18 cellular contexts compared by ENCODE assay signal in genomic region chr3:195059471-195060216, GRCh38.
DNase-seq lines count a peak whose midpoint lies in the region; ATAC-seq, FAIRE-seq and TF ChIP-seq lines count a peak whose summit lies in the region.
"Had no signal": no experiment of that assay in that cellular context is flagged by ENCODE, and none has a peak within 500 bp of the region (broad histone marks: within the 10 kb centered on the region; RNA-seq: fewer than 3 reads in every experiment).

No MANE protein-coding gene starts in this region.

- H3K4me3 ChIP-seq in GM23338 (no peak overlapping the region), Peyer's patch (no peak overlapping the region), right lobe of liver (no peak overlapping the region), small intestine (ENCODE audit: low read depth in 1 of 2, low read length in 2 of 2) (no peak overlapping the region)

- H3K9me3 ChIP-seq in Peyer's patch (no peaks in the 10 kb centered on the region), right lobe of liver (no peaks in the 10 kb centered on the region), small intestine (ENCODE audit: control insufficient read depth, low read depth) (no peaks in the 10 kb centered on the region)

- H3K27ac ChIP-seq in GM23338 (ENCODE audit: low read depth) (no peak overlapping the region), Peyer's patch (no peak overlapping the region), right lobe of liver (no peak overlapping the region), small intestine (ENCODE audit: low read depth in 1 of 2, low read length in 1 of 2) (no peak overlapping the region)

- TF ChIP-seq CTCF in GM23338 (conservative IDR thresholded peaks at IDR 0.05; ENCODE audit: low read depth in 2 of 2): no peak
- TF ChIP-seq CTCF in Peyer's patch (IDR thresholded peaks at IDR 0.05): no peak
- TF ChIP-seq CTCF in right lobe of liver (IDR thresholded peaks at IDR 0.05): no peak

- no peak for TF ChIP-seq POLR2A in Peyer's patch (IDR thresholded peaks at IDR 0.05)
- TF ChIP-seq POLR2A in right lobe of liver (IDR thresholded peaks at IDR 0.05): no peak

- DNase-seq in GM23338 (ENCODE audit: low spot score) (no peak), Peyer's patch (peak in 2 of 3 donors; percentile 53 to 66), right lobe of liver (peak in 2 of 3 donors; percentile 13 to 39), small intestine (peak; percentile 70), SKM-1 treated with dmso at 0.1 percent for 144 hours (lab: John Stamatoyannopoulos, UW; ENCODE audit: unreplicated experiment) (no peak), 8988T (no peak)
- DNase-seq in activated CD8-positive, alpha-beta memory T cell treated with anti-CD3 and anti-CD28 coated beads, Interleukin-2, amount 50 U/mL, for 48 hours: no peak
- DNase-seq: COR-L47, EL, HFFc6, NCI-H1105 treated with DMSO at 0.1 percent for 48 hours, NCI-H1930, NCI-H2171, NCI-H446 treated with DMSO at 0.1 percent for 48 hours, NCI-H748 treated with DMSO at 0.1 percent for 48 hours, PC-3 had no signal

- H3K27me3 ChIP-seq in GM23338 (ENCODE audit: insufficient read depth) (no peaks in the 10 kb centered on the region), Peyer's patch (no peaks in the 10 kb centered on the region), right lobe of liver (no peaks in the 10 kb centered on the region), small intestine (ENCODE audit: control insufficient read depth in 2 of 2, insufficient read depth in 2 of 2, low read length in 2 of 2) (no peaks in the 10 kb centered on the region)

- intact Hi-C loops in right lobe of liver (cut with DNase I): no loop called here

- H3F3A ChIP-seq in GM23338 (replicated peaks; ENCODE audit: low read depth): no peaks in the 10 kb centered on the region

- peaks cover 14% of the 10 kb centered on the region for H3K27me3 Mint-ChIP-seq in GM23338 (ENCODE audit: insufficient read depth, low read depth, poor library complexity)

- H2AFZ ChIP-seq in GM23338: peak overlapping the region; percentile 18; the same call in 1 of the 2 replicates

- no peak overlapping the region for H3K27ac Mint-ChIP-seq in GM23338
- H3K27ac Mint-ChIP-seq: HFFc6 had no signal

- H3K79me2 ChIP-seq in GM23338 (replicated peaks; ENCODE audit: insufficient read depth): no peaks in the 10 kb centered on the region

- H3K4me2 ChIP-seq in GM23338: no peak overlapping the region

- no peak for ATAC-seq in GM23338
- peak in 3 of 4 donors; percentile 18 to 64 (median 37) for ATAC-seq in right lobe of liver
- no peak for ATAC-seq in HG02884 (IDR thresholded peaks at IDR 0.05; ENCODE audit: unreplicated experiment)
- ATAC-seq: PC-3 had no signal

- FAIRE-seq in small intestine (lab: Jason Lieb, UNC): no peak
- FAIRE-seq: H1 had no signal

- H4K20me1 ChIP-seq in GM23338 (replicated peaks; ENCODE audit: insufficient read depth): no peaks in the 10 kb centered on the region

- no peaks in the 10 kb centered on the region; the same call in 2 of the 3 replicates for H3K36me3 Mint-ChIP-seq in GM23338 (ENCODE audit: low read depth)

- peaks cover 23% of the 10 kb centered on the region for H3K4me1 Mint-ChIP-seq in GM23338

- H3K4me1 ChIP-seq in GM23338 (ENCODE audit: insufficient read depth) (no peaks in the 10 kb centered on the region), Peyer's patch (peaks cover 0 to 4% (median 0%) of the 10 kb centered on the region in 4 donors), right lobe of liver (peaks cover 0 to 14% (median 6%) of the 10 kb centered on the region in 4 donors), small intestine (ENCODE audit: control insufficient read depth in 2 of 2, insufficient read depth in 1 of 2, low read depth in 1 of 2, low read length in 1 of 2) (no peaks in the 10 kb centered on the region)

- H3K4me3 Mint-ChIP-seq in GM23338: no peak overlapping the region
- H3K4me3 Mint-ChIP-seq: HFFc6 had no signal

- H3K9me2 ChIP-seq in GM23338 (ENCODE audit: insufficient read depth): no peaks in the 10 kb centered on the region

- H3K36me3 ChIP-seq in GM23338 (ENCODE audit: insufficient read depth) (no peaks in the 10 kb centered on the region), Peyer's patch (no peaks in the 10 kb centered on the region), right lobe of liver (no peaks in the 10 kb centered on the region), small intestine (ENCODE audit: control insufficient read depth in 2 of 2, insufficient read depth in 2 of 2, low read length in 2 of 2) (no peaks in the 10 kb centered on the region)

- WGBS in right lobe of liver (ENCODE audit: insufficient coverage, low coverage, low lambda C conversion rate, missing lambda C conversion rate): 70% methylated on average over 13 of the region's 22 CpGs
- WGBS in small intestine, 3 donors: 60 to 84% (median 71%) methylated on average over 22 of the region's 22 CpGs

- H3K9me3 Mint-ChIP-seq in GM23338: no peaks in the 10 kb centered on the region; the same call in 2 of the 3 replicates
- H3K9me3 Mint-ChIP-seq: HFFc6 had no signal

TF ChIP-seq in GM23338, 12 proteins besides CTCF, POLR2A, EP300 and RAD21 (continues in another document):
- TF ChIP-seq ZNF462 (CRISPR knock-in tag; IDR thresholded peaks at IDR 0.05): no peak
- TF ChIP-seq EZH2phosphoT487 (IDR thresholded peaks at IDR 0.05; ENCODE audit: unreplicated experiment): no peak

Comparison
In these comparisons a context has a peak if more than half of its experiments do, and no peak if none do; other contexts are left out.
1. ATAC-seq: peak in right lobe of liver (3 of 4); none in GM23338 (single experiment) and HG02884 (single experiment).
2. DNase-seq: peak in Peyer's patch (2 of 3), right lobe of liver (2 of 3) and small intestine (single experiment); none in GM23338 (single experiment), activated CD8-positive, alpha-beta memory T cell treated with anti-CD3 and anti-CD28 coated beads, Interleukin-2, amount 50 U/mL, for 48 hours (single experiment), SKM-1 treated with dmso at 0.1 percent for 144 hours (single experiment) and 8988T (single experiment).